Comparison of ENCODE assay signal across 1 cellular context in genomic region chr4:1748465-1748995, GRCh38.
A peak's percentile ranks its signal among the peaks of the same experiment; 100 is the strongest.
TF ChIP-seq lines count a peak whose summit lies in the region.

No MANE protein-coding gene starts in this region.

TF ChIP-seq in K562, 482 proteins besides CTCF, POLR2A, EP300 and RAD21 (continues in another document):
- TF ChIP-seq ZNF740 (CRISPR knock-in tag; IDR thresholded peaks at IDR 0.05) (peak; percentile 49; the same call in 1 of the 2 replicates), ZNF740 (tag; IDR thresholded peaks at IDR 0.05) (no peak), HLTF (IDR thresholded peaks at IDR 0.05) (0 out of 2 replicates have a peak, but pooled peaks have one; percentile 37), THAP12 (CRISPR knock-in tag; IDR thresholded peaks at IDR 0.05) (0 out of 2 replicates have a peak, but pooled peaks have one; percentile 46), ESRRA (IDR thresholded peaks at IDR 0.05; ENCODE audit: borderline replicate concordance, low read depth) (peak; percentile 35; the same call in 1 of the 2 replicates), ARID2 (IDR thresholded peaks at IDR 0.05) (peak; percentile 85), ZFX (CRISPR knock-in tag; IDR thresholded peaks at IDR 0.05) (peak; percentile 41; the same call in 1 of the 2 replicates), CTBP1 (IDR thresholded peaks at IDR 0.05; ENCODE audit: borderline replicate concordance) (0 out of 2 replicates have a peak, but pooled peaks have one; percentile 32), USF1 (CRISPR knock-in tag; IDR thresholded peaks at IDR 0.05) (peak; percentile 87), LCOR (CRISPR knock-in tag; IDR thresholded peaks at IDR 0.05) (no peak), NFE2L1 (tag; IDR thresholded peaks at IDR 0.05; ENCODE audit: borderline replicate concordance, low read depth) (no peak), SRSF7 (optimal IDR thresholded peaks at IDR 0.05; ENCODE audit: low read depth, low read length) (no peak), ZNF655 (CRISPR knock-in tag; IDR thresholded peaks at IDR 0.05) (no peak), SRSF3 (IDR thresholded peaks at IDR 0.05; ENCODE audit: insufficient read depth, low read length) (no peak), LEF1 (IDR thresholded peaks at IDR 0.05) (no peak), CBFA2T3 (IDR thresholded peaks at IDR 0.05) (no peak), HOXB6 (CRISPR knock-in tag; IDR thresholded peaks at IDR 0.05; ENCODE audit: borderline replicate concordance) (no peak), TSHZ1 (CRISPR knock-in tag; IDR thresholded peaks at IDR 0.05) (no peak), MAZ (CRISPR knock-in tag; conservative IDR thresholded peaks at IDR 0.05 in 1 of 2, IDR thresholded peaks at IDR 0.05 in 1 of 2) (peak; percentile 25 to 91; a peak in 2 of 4 replicates), ZBTB17 (CRISPR knock-in tag; IDR thresholded peaks at IDR 0.05) (no peak), CC2D1A (IDR thresholded peaks at IDR 0.05) (peak; percentile 79), TFAP4 (CRISPR knock-in tag; IDR thresholded peaks at IDR 0.05; ENCODE audit: borderline replicate concordance) (peak; percentile 69; the same call in 1 of the 2 replicates), STAT6 (CRISPR knock-in tag; IDR thresholded peaks at IDR 0.05) (no peak), RBM14 (IDR thresholded peaks at IDR 0.05; ENCODE audit: borderline replicate concordance, insufficient read depth, low read depth, low read length) (0 out of 2 replicates have a peak, but pooled peaks have one; percentile 68), STAT5A (IDR thresholded peaks at IDR 0.05; ENCODE audit: borderline replicate concordance, low read length) (no peak), ZNF263 (CRISPR knock-in tag; IDR thresholded peaks at IDR 0.05; ENCODE audit: borderline replicate concordance) (peak; percentile 61; the same call in 1 of the 2 replicates), CBFB (CRISPR knock-in tag; IDR thresholded peaks at IDR 0.05) (peak; percentile 19; the same call in 1 of the 2 replicates), VEZF1 (CRISPR knock-in tag; IDR thresholded peaks at IDR 0.05) (peak; percentile 34), NCOA1 (IDR thresholded peaks at IDR 0.05; ENCODE audit: low read depth) (no peak), PCBP2 (IDR thresholded peaks at IDR 0.05; ENCODE audit: low read depth, low read length, poor library complexity, severe bottlenecking) (peak; percentile 29), ZBTB7A (IDR thresholded peaks at IDR 0.05; ENCODE audit: borderline replicate concordance, control insufficient read depth, low read depth, low read length) (peak; percentile 99), TBL1XR1 (IDR thresholded peaks at IDR 0.05; ENCODE audit: low read length in 2 of 2) (no peak), YY1 (IDR thresholded peaks at IDR 0.05; ENCODE audit: borderline replicate concordance in 1 of 3, control insufficient read depth in 1 of 3, extremely low read depth in 1 of 3, insufficient read depth in 3 of 3, insufficient read length in 1 of 3, insufficient replicate concordance in 2 of 3, low read depth in 1 of 3, low read length in 2 of 3) (peak in 1 of 3 experiments; percentile 29)
- TF ChIP-seq, protein P1, sequence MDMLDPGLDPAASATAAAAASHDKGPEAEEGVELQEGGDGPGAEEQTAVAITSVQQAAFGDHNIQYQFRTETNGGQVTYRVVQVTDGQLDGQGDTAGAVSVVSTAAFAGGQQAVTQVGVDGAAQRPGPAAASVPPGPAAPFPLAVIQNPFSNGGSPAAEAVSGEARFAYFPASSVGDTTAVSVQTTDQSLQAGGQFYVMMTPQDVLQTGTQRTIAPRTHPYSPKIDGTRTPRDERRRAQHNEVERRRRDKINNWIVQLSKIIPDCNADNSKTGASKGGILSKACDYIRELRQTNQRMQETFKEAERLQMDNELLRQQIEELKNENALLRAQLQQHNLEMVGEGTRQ (CRISPR knock-in tag; IDR thresholded peaks at IDR 0.05), result peak; percentile 62
- TF ChIP-seq, protein P2, sequence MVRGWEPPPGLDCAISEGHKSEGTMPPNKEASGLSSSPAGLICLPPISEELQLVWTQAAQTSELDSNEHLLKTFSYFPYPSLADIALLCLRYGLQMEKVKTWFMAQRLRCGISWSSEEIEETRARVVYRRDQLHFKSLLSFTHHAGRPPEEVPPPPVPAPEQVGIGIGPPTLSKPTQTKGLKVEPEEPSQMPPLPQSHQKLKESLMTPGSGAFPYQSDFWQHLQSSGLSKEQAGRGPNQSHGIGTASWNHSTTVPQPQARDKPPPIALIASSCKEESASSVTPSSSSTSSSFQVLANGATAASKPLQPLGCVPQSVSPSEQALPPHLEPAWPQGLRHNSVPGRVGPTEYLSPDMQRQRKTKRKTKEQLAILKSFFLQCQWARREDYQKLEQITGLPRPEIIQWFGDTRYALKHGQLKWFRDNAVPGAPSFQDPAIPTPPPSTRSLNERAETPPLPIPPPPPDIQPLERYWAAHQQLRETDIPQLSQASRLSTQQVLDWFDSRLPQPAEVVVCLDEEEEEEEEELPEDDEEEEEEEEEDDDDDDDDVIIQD (CRISPR knock-in tag; IDR thresholded peaks at IDR 0.05), result no peak
- TF ChIP-seq, protein P3, sequence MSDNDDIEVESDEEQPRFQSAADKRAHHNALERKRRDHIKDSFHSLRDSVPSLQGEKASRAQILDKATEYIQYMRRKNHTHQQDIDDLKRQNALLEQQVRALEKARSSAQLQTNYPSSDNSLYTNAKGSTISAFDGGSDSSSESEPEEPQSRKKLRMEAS (CRISPR knock-in tag; IDR thresholded peaks at IDR 0.05), result peak; percentile 64
- TF ChIP-seq, protein P4, sequence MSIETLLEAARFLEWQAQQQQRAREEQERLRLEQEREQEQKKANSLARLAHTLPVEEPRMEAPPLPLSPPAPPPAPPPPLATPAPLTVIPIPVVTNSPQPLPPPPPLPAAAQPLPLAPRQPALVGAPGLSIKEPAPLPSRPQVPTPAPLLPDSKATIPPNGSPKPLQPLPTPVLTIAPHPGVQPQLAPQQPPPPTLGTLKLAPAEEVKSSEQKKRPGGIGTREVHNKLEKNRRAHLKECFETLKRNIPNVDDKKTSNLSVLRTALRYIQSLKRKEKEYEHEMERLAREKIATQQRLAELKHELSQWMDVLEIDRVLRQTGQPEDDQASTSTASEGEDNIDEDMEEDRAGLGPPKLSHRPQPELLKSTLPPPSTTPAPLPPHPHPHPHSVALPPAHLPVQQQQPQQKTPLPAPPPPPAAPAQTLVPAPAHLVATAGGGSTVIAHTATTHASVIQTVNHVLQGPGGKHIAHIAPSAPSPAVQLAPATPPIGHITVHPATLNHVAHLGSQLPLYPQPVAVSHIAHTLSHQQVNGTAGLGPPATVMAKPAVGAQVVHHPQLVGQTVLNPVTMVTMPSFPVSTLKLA (conservative IDR thresholded peaks at IDR 0.05), result peak in 1 of 2 experiments; percentile 56; a peak in 3 of 4 replicates
- TF ChIP-seq, protein P5, sequence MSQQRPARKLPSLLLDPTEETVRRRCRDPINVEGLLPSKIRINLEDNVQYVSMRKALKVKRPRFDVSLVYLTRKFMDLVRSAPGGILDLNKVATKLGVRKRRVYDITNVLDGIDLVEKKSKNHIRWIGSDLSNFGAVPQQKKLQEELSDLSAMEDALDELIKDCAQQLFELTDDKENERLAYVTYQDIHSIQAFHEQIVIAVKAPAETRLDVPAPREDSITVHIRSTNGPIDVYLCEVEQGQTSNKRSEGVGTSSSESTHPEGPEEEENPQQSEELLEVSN (IDR thresholded peaks at IDR 0.05; ENCODE audit: borderline replicate concordance in 1 of 2, extremely low read depth in 1 of 2, insufficient read depth in 1 of 2, insufficient read length in 1 of 2, low read depth in 1 of 2, low read length in 1 of 2, poor library complexity in 1 of 2, severe bottlenecking in 1 of 2), result peak in 1 of 2 experiments; percentile 37
